ENCODE assay signal across 10 cellular contexts in the genomic region with DNA sequence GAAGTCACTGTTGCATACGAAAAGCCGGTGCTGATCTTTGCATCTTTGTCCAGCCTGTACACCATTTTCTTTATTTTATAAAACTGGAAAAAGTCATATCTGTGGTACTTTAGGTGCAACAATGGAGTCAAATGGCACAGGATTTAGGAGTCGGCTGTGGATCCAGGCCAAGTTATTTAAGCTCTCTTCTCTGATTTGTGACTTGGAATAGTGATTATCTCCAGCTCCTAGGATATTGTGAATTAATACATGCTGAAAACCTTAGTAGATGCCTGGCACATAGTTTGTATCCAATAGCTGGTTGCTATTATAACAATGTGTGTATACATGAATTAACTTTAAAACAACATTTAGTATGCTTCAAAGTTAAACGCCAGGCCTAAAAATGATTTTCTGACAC. TPM values are rescaled to one million over a fixed set of nuclear protein-coding genes. Genes with fewer than 3 reads are reported as not detected.
"Had no signal": no experiment of that assay in that cellular context is flagged by ENCODE, and none has a peak within 500 bp of the region (broad histone marks: within the 10 kb centered on the region; RNA-seq: fewer than 3 reads in every experiment).

No MANE protein-coding gene starts in this region.

- H3K4me3 ChIP-seq: K562 had no signal

- FAIRE-seq: HepG2, HTR-8/SVneo, K562 had no signal

- H3K27ac ChIP-seq: HL-60 had no signal

- ATAC-seq: HepG2, K562 had no signal

- DNase-seq: IMR-90, KBM-7, KG1 had no signal

RNA-seq across cellular contexts. Expression of a gene that starts 6.2 kb away (rescaled TPM):
- total RNA-seq: HepG2, HT-29, HT1080, IMR-90, K562 had no signal
- polyA plus RNA-seq: HepG2, IgD-negative memory B cell, IMR-90, K562 had no signal

RNA-seq across cellular contexts. Expression of a gene that starts 43.6 kb away (rescaled TPM):
- total RNA-seq: HepG2, HT-29, HT1080, IMR-90, K562 had no signal
- polyA plus RNA-seq: HepG2, IgD-negative memory B cell, IMR-90, K562 had no signal
